Comparison of ENCODE assay signal across 11 cellular contexts in the genomic region with DNA sequence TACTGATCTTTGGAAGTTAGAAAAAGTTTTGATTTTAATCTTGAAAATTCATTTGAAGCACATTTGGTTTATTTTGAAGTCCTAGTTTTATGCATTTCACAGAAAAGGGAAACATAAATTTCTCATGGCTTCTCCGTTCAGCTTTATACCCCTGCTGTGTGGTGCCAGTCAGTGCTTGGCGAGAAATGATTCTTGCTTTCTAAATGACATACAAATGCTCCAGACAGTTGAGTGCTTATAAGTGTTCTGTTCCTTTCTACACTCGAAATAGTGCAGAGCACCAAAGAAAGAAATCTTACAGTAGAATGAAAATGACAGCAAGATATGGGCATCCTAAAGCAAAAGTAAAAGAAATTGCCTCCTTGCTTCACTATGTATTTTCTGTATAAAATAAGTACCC.
A peak's percentile ranks its signal among the peaks of the same experiment; 100 is the strongest.
DNase-seq lines count a peak whose midpoint lies in the region; ATAC-seq and TF ChIP-seq lines count a peak whose summit lies in the region.
"Had no signal": no experiment of that assay in that cellular context is flagged by ENCODE, and none has a peak within 500 bp of the region (broad histone marks: within the 10 kb centered on the region; RNA-seq: fewer than 3 reads in every experiment).

No MANE protein-coding gene starts in this region.

- DNase-seq in GM12865 (ENCODE audit: low read depth) (peak; percentile 47), KBM-7 (no peak), HEK293T (ENCODE audit: extremely low spot score) (no peak), GM03348 (ENCODE audit: low spot score) (no peak)
- DNase-seq: NCI-H526 treated with DMSO at 0.1 percent for 48 hours had no signal

- ATAC-seq in GM19025 (IDR thresholded peaks at IDR 0.05; ENCODE audit: low read depth, unreplicated experiment) (peak; percentile 72), HG02763 (IDR thresholded peaks at IDR 0.05; ENCODE audit: unreplicated experiment) (peak; percentile 69), HG03571 (IDR thresholded peaks at IDR 0.05; ENCODE audit: unreplicated experiment) (peak; percentile 65), HG03097 (IDR thresholded peaks at IDR 0.05; ENCODE audit: low FRiP score, unreplicated experiment) (no peak)
- ATAC-seq: sciatic nerve had no signal

- in situ Hi-C loops in KBM-7 (cut with MboI; ENCODE audit: low pct_unique_long_range_greater_than_20kb, low sequenced_read_pairs): no loop called here

- TF ChIP-seq CTCF in GM12865 (IDR thresholded peaks at IDR 0.05; ENCODE audit: insufficient read depth, low read depth, low read length, missing control alignments): no peak

- CTCF ChIA-PET in HEK293T (lab: Yijun Ruan, JAX): no interaction called here

- peak overlapping the region; percentile 45 for H3K4me3 ChIP-seq in GM12865 (ENCODE audit: low read depth, low read length)
- H3K4me3 ChIP-seq: cardiac muscle cell had no signal

- POLR2A ChIA-PET in HEK293T (lab: Yijun Ruan, JAX): no interaction called here

TF ChIP-seq in HEK293T, 16 proteins besides CTCF, POLR2A, EP300 and RAD21:
- no peak for TF ChIP-seq TARDBP (IDR thresholded peaks at IDR 0.05)
- TF ChIP-seq FOXM1 (IDR thresholded peaks at IDR 0.05; ENCODE audit: borderline replicate concordance): no peak
- TF ChIP-seq ARNT (IDR thresholded peaks at IDR 0.05): no peak
- TF ChIP-seq FOXA1 (IDR thresholded peaks at IDR 0.05): no peak
- TF ChIP-seq SP1 (IDR thresholded peaks at IDR 0.05): no peak
- TF ChIP-seq BHLHE40 (IDR thresholded peaks at IDR 0.05; ENCODE audit: borderline replicate concordance): no peak
- no peak for TF ChIP-seq NFRKB (IDR thresholded peaks at IDR 0.05)
- no peak for TF ChIP-seq FOXK2 (IDR thresholded peaks at IDR 0.05)
- no peak for TF ChIP-seq CTBP1 (IDR thresholded peaks at IDR 0.05; ENCODE audit: borderline replicate concordance)
- TF ChIP-seq L3MBTL2 (conservative IDR thresholded peaks at IDR 0.05): no peak
- TF ChIP-seq ELF4 (IDR thresholded peaks at IDR 0.05): no peak
- no peak for TF ChIP-seq LEF1 (IDR thresholded peaks at IDR 0.05; ENCODE audit: borderline replicate concordance)
- TF ChIP-seq HDGF (IDR thresholded peaks at IDR 0.05; ENCODE audit: borderline replicate concordance): no peak
- no peak for TF ChIP-seq ZNF384 (IDR thresholded peaks at IDR 0.05)
- TF ChIP-seq, protein P1, sequence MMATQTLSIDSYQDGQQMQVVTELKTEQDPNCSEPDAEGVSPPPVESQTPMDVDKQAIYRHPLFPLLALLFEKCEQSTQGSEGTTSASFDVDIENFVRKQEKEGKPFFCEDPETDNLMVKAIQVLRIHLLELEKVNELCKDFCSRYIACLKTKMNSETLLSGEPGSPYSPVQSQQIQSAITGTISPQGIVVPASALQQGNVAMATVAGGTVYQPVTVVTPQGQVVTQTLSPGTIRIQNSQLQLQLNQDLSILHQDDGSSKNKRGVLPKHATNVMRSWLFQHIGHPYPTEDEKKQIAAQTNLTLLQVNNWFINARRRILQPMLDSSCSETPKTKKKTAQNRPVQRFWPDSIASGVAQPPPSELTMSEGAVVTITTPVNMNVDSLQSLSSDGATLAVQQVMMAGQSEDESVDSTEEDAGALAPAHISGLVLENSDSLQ (IDR thresholded peaks at IDR 0.05): no peak
- TF ChIP-seq SUZ12 (IDR thresholded peaks at IDR 0.05): no peak
